Comparison of ENCODE assay signal across 11 cellular contexts in genomic region chr18:8426401-8426800, GRCh38.
A peak's percentile ranks its signal among the peaks of the same experiment; 100 is the strongest.
DNase-seq lines count a peak whose midpoint lies in the region; ATAC-seq, FAIRE-seq and TF ChIP-seq lines count a peak whose summit lies in the region.
"Had no signal": no experiment of that assay in that cellular context is flagged by ENCODE, and none has a peak within 500 bp of the region (broad histone marks: within the 10 kb centered on the region; RNA-seq: fewer than 3 reads in every experiment).

No MANE protein-coding gene starts in this region.

- no peaks in the 10 kb centered on the region for H3K79me2 ChIP-seq in mesendoderm (ENCODE audit: control insufficient read depth, insufficient read depth, low read length)

- no peak overlapping the region for H2BK5ac ChIP-seq in mesendoderm (ENCODE audit: low read length)

- no peak overlapping the region for H3K4me3 ChIP-seq in H7 (ENCODE audit: insufficient read depth, low read depth, low read length)
- no peak overlapping the region for H3K4me3 ChIP-seq in mesendoderm (ENCODE audit: low read length)
- H3K4me3 ChIP-seq in small intestine (ENCODE audit: low read depth in 1 of 2, low read length in 2 of 2): no peak overlapping the region

- H3K9ac ChIP-seq in mesendoderm (ENCODE audit: low read length): no peak overlapping the region

- no peaks in the 10 kb centered on the region for H3K9me3 ChIP-seq in small intestine (ENCODE audit: control insufficient read depth, low read depth)

- ATAC-seq in activated CD8-positive, alpha-beta T cell treated with anti-CD3 and anti-CD28 coated beads for 36 hours: no peak

- no peak overlapping the region for H4K8ac ChIP-seq in mesendoderm (ENCODE audit: low read depth, low read length)

- no peak overlapping the region for H3K4ac ChIP-seq in mesendoderm (ENCODE audit: low read depth, low read length)

- H3K9me3 Mint-ChIP-seq in activated CD8-positive, alpha-beta T cell treated with anti-CD3 and anti-CD28 coated beads for 36 hours: peaks cover 2% of the 10 kb centered on the region
- H3K9me3 Mint-ChIP-seq: central memory CD8-positive, alpha-beta T cell; immature natural killer cell had no signal

- no peaks in the 10 kb centered on the region for H3K4me1 Mint-ChIP-seq in activated CD8-positive, alpha-beta T cell treated with anti-CD3 and anti-CD28 coated beads for 36 hours (ENCODE audit: low read depth)
- H3K4me1 Mint-ChIP-seq: central memory CD8-positive, alpha-beta T cell; immature natural killer cell had no signal

- H2BK120ac ChIP-seq in mesendoderm (ENCODE audit: low read depth, low read length): no peak overlapping the region

- WGBS in mesendoderm (ENCODE audit: extremely low coverage, insufficient coverage, low lambda C conversion rate): no CpG with 5 or more reads among the region's 13 CpGs
- 71 to 76% (median 76%) methylated on average over 13 of the region's 13 CpGs for WGBS in small intestine, 3 donors

- H3K56ac ChIP-seq in mesendoderm (ENCODE audit: low read length): no peak overlapping the region

- no peak overlapping the region for H2BK15ac ChIP-seq in mesendoderm (replicated peaks; ENCODE audit: low read depth)

- intact Hi-C loops in activated CD8-positive, alpha-beta T cell treated with anti-CD3 and anti-CD28 coated beads for 36 hours (cut with micrococcal nuclease): no loop called here

- FAIRE-seq in small intestine (lab: Jason Lieb, UNC): no peak

- H3K36me3 ChIP-seq in H7 (replicated peaks; ENCODE audit: control insufficient read depth, insufficient read depth, low read length): no peaks in the 10 kb centered on the region
- H3K36me3 ChIP-seq in mesendoderm (ENCODE audit: control insufficient read depth, insufficient read depth, low read length): no peaks in the 10 kb centered on the region
- no peaks in the 10 kb centered on the region for H3K36me3 ChIP-seq in small intestine (ENCODE audit: control insufficient read depth in 2 of 2, insufficient read depth in 2 of 2, low read length in 2 of 2)

- no peak overlapping the region for H3K27ac Mint-ChIP-seq in activated CD8-positive, alpha-beta T cell treated with anti-CD3 and anti-CD28 coated beads for 36 hours
- H3K27ac Mint-ChIP-seq: immature natural killer cell had no signal

- H3K36me3 Mint-ChIP-seq in activated CD8-positive, alpha-beta T cell treated with anti-CD3 and anti-CD28 coated beads for 36 hours (ENCODE audit: low read depth): no peaks in the 10 kb centered on the region
- H3K36me3 Mint-ChIP-seq: immature natural killer cell had no signal

- no peak overlapping the region for H3K23ac ChIP-seq in mesendoderm (ENCODE audit: low read length)

- CTCF ChIA-PET in activated CD8-positive, alpha-beta T cell treated with anti-CD3 and anti-CD28 coated beads for 36 hours (lab: Charles Lee): no interaction called here

- peaks cover 10% of the 10 kb centered on the region for H3K4me1 ChIP-seq in mesendoderm (ENCODE audit: control insufficient read depth, low read depth, low read length)
- no peaks in the 10 kb centered on the region for H3K4me1 ChIP-seq in small intestine (ENCODE audit: control insufficient read depth in 2 of 2, insufficient read depth in 1 of 2, low read depth in 1 of 2, low read length in 1 of 2)

- H3K79me1 ChIP-seq in mesendoderm (ENCODE audit: low read length): no peaks in the 10 kb centered on the region

- H2AK5ac ChIP-seq in mesendoderm (ENCODE audit: low read length): no peak overlapping the region

- H3K27ac ChIP-seq in mesendoderm (ENCODE audit: low read depth, low read length): no peak overlapping the region
- no peak overlapping the region for H3K27ac ChIP-seq in small intestine (ENCODE audit: low read depth in 1 of 2, low read length in 1 of 2)

- no peaks in the 10 kb centered on the region for H3K27me3 Mint-ChIP-seq in activated CD8-positive, alpha-beta T cell treated with anti-CD3 and anti-CD28 coated beads for 36 hours
- H3K27me3 Mint-ChIP-seq: central memory CD8-positive, alpha-beta T cell had no signal

- H3K4me2 ChIP-seq in mesendoderm (ENCODE audit: low read length): no peak overlapping the region

- H3K4me3 Mint-ChIP-seq in activated CD8-positive, alpha-beta T cell treated with anti-CD3 and anti-CD28 coated beads for 36 hours: no peak overlapping the region
- H3K4me3 Mint-ChIP-seq: central memory CD8-positive, alpha-beta T cell; immature natural killer cell had no signal

- POLR2A ChIA-PET in activated CD8-positive, alpha-beta T cell treated with anti-CD3 and anti-CD28 coated beads for 36 hours (lab: Charles Lee): no interaction called here

- TF ChIP-seq CTCF in activated CD8-positive, alpha-beta T cell treated with anti-CD3 and anti-CD28 coated beads for 36 hours (IDR thresholded peaks at IDR 0.05): peak; percentile 44

- H3K27me3 ChIP-seq in H7 (ENCODE audit: control insufficient read depth, insufficient read depth, low read length) (no peaks in the 10 kb centered on the region), mesendoderm (ENCODE audit: insufficient read depth, low read length, poor library complexity) (no peaks in the 10 kb centered on the region), small intestine (ENCODE audit: control insufficient read depth in 2 of 2, insufficient read depth in 2 of 2, low read length in 2 of 2) (no peaks in the 10 kb centered on the region)

- no peak overlapping the region for H3K18ac ChIP-seq in mesendoderm (ENCODE audit: low read length)

- no peak overlapping the region for H4K5ac ChIP-seq in mesendoderm (ENCODE audit: low read length)

- DNase-seq in CD1c-positive myeloid dendritic cell (ENCODE audit: extremely low spot score): peak; percentile 2
- peak; percentile 82 for DNase-seq in H7
- DNase-seq in activated CD8-positive, alpha-beta T cell treated with anti-CD3 and anti-CD28 coated beads for 36 hours: peak; percentile 24
- peak; percentile 66 for DNase-seq in mesendoderm
- DNase-seq in GOT3 (lab: John Stamatoyannopoulos, UW): no peak
- DNase-seq in Ammon's horn (ENCODE audit: low spot score): no peak
- no peak for DNase-seq in small intestine
- DNase-seq: immature natural killer cell; NK-92 treated with Interleukin-12 subunit alpha and Interleukin-12 subunit beta, amount 100 ng/mL, for 24 hours; posterior cingulate gyrus had no signal

Comparison
In these comparisons a context has a peak if more than half of its experiments do, and no peak if none do; other contexts are left out.
1. DNase-seq: peak in CD1c-positive myeloid dendritic cell (single experiment), H7 (single experiment), activated CD8-positive, alpha-beta T cell treated with anti-CD3 and anti-CD28 coated beads for 36 hours (single experiment) and mesendoderm (single experiment); none in GOT3 (single experiment), Ammon's horn (single experiment) and small intestine (single experiment).